Comparison of ENCODE assay signal across 23 cellular contexts in genomic region chr6:161067749-161068148, GRCh38.
DNase-seq lines count a peak whose midpoint lies in the region; ATAC-seq and TF ChIP-seq lines count a peak whose summit lies in the region.
"Had no signal": no experiment of that assay in that cellular context is flagged by ENCODE, and none has a peak within 500 bp of the region (broad histone marks: within the 10 kb centered on the region; RNA-seq: fewer than 3 reads in every experiment).

No MANE protein-coding gene starts in this region.

- H4K20me1 ChIP-seq in neural cell (ENCODE audit: insufficient read depth): no peaks in the 10 kb centered on the region

- TF ChIP-seq CTCF in neural cell (IDR thresholded peaks at IDR 0.05; ENCODE audit: poor library complexity, severe bottlenecking): no peak

- no peak overlapping the region for H3K27ac ChIP-seq in neural cell (ENCODE audit: low read length)
- H3K27ac ChIP-seq: A549, esophagus muscularis mucosa, left ventricle myocardium inferior, skin epidermis had no signal

- no peak for TF ChIP-seq EP300 in neural cell (conservative IDR thresholded peaks at IDR 0.05; ENCODE audit: poor library complexity, severe bottlenecking)

- no peak for TF ChIP-seq RAD21 in neural cell (conservative IDR thresholded peaks at IDR 0.05)

- no peak for ATAC-seq in HG03097 (IDR thresholded peaks at IDR 0.05; ENCODE audit: low FRiP score, unreplicated experiment)
- ATAC-seq: A549; activated T-cell treated with anti-CD3 and anti-CD28 coated beads, Interleukin-2, amount 50 U/mL, for 4 hours had no signal

- DNase-seq in NCI-H510A treated with DMSO at 0.1 percent for 48 hours (lab: John Stamatoyannopoulos, UW): peak; percentile 26
- no peak for DNase-seq in NCI-H510A (lab: John Stamatoyannopoulos, UW)
- peak; percentile 78 for DNase-seq in NCI-H146 treated with DMSO at 0.1 percent for 48 hours (lab: John Stamatoyannopoulos, UW; ENCODE audit: unreplicated experiment)
- DNase-seq in NCI-H748 (lab: John Stamatoyannopoulos, UW; ENCODE audit: unreplicated experiment): peak; percentile 92
- DNase-seq in AG20443 (ENCODE audit: low spot score): no peak
- DNase-seq in NOMO-1 treated with DMSO at 0.1 percent for 48 hours (lab: John Stamatoyannopoulos, UW; ENCODE audit: unreplicated experiment): no peak
- DNase-seq: activated CD4-positive, alpha-beta T cell treated with anti-CD3 and anti-CD28 coated beads for 1 hour; activated T-cell treated with anti-CD3 and anti-CD28 coated beads, Interleukin-2, amount 50 U/mL, for 4 hours; BE2C; effector memory CD4-positive, alpha-beta T cell; foreskin melanocyte; hippocampal formation; left ventricle myocardium inferior; naive B cell; NCI-H1048; nucleus accumbens; RPMI8226 had no signal

- H3K9me2 ChIP-seq in neural cell (ENCODE audit: insufficient read depth, low read length): no peaks in the 10 kb centered on the region

- no peaks in the 10 kb centered on the region for H3K36me3 ChIP-seq in neural cell (ENCODE audit: insufficient read depth, low read length)
- H3K36me3 ChIP-seq: BE2C, HAP-1 had no signal

- H3K27me3 ChIP-seq in neural cell (ENCODE audit: insufficient read depth, low read depth, low read length): no peaks in the 10 kb centered on the region
- H3K27me3 ChIP-seq: BE2C, esophagus muscularis mucosa had no signal

- H2AFZ ChIP-seq in neural cell (ENCODE audit: low read depth, low read length): no peak overlapping the region

- no peaks in the 10 kb centered on the region for H3K9me3 ChIP-seq in neural cell (ENCODE audit: low read length)
- H3K9me3 ChIP-seq: A549, BE2C, esophagus muscularis mucosa, HAP-1, left ventricle myocardium inferior had no signal

- no peak overlapping the region for H3K9ac ChIP-seq in neural cell (ENCODE audit: low read length)

- no peak overlapping the region for H3K4me3 ChIP-seq in neural cell (ENCODE audit: low read length)
- H3K4me3 ChIP-seq: A549, esophagus muscularis mucosa, HAP-1, left ventricle myocardium inferior, skin epidermis had no signal

- no peaks in the 10 kb centered on the region for H3F3A ChIP-seq in neural cell (ENCODE audit: insufficient read depth, low read length, poor library complexity, severe bottlenecking)

- no peaks in the 10 kb centered on the region for H3K79me2 ChIP-seq in neural cell (replicated peaks; ENCODE audit: insufficient read depth, low read length)

- H3K4me2 ChIP-seq in neural cell (ENCODE audit: low read length): no peak overlapping the region
- H3K4me2 ChIP-seq: A549 had no signal

TF ChIP-seq in neural cell, 6 proteins besides CTCF, POLR2A, EP300 and RAD21:
- peak; percentile 36 for TF ChIP-seq POLR2AphosphoS5 (IDR thresholded peaks at IDR 0.05)
- TF ChIP-seq MXI1 (conservative IDR thresholded peaks at IDR 0.05; ENCODE audit: poor library complexity, severe bottlenecking): no peak
- TF ChIP-seq EZH2 (IDR thresholded peaks at IDR 0.05; ENCODE audit: borderline replicate concordance, insufficient read depth, low read length, poor library complexity, severe bottlenecking): no peak
- TF ChIP-seq TAF1 (IDR thresholded peaks at IDR 0.05; ENCODE audit: low read depth): no peak
- TF ChIP-seq SMC3 (conservative IDR thresholded peaks at IDR 0.05; ENCODE audit: poor library complexity): no peak
- TF ChIP-seq REST (IDR thresholded peaks at IDR 0.05; ENCODE audit: borderline replicate concordance): no peak

Comparison
In these comparisons a context has a peak if more than half of its experiments do, and no peak if none do; other contexts are left out.
1. DNase-seq: peak in NCI-H510A treated with DMSO at 0.1 percent for 48 hours (single experiment), NCI-H146 treated with DMSO at 0.1 percent for 48 hours (single experiment) and NCI-H748 (single experiment); none in NCI-H510A (single experiment), AG20443 (single experiment) and NOMO-1 treated with DMSO at 0.1 percent for 48 hours (single experiment).